Comparison of ENCODE assay signal across 10 cellular contexts in genomic region chr6:109892451-109893435, GRCh38.
DNase-seq lines count a peak whose midpoint lies in the region; ATAC-seq, FAIRE-seq and TF ChIP-seq lines count a peak whose summit lies in the region.
"Had no signal": no experiment of that assay in that cellular context is flagged by ENCODE, and none has a peak within 500 bp of the region (broad histone marks: within the 10 kb centered on the region; RNA-seq: fewer than 3 reads in every experiment).

No MANE protein-coding gene starts in this region.

- no peaks in the 10 kb centered on the region for H3K4me1 Mint-ChIP-seq in activated CD4-positive, alpha-beta T cell treated with anti-CD3 and anti-CD28 coated beads, Interleukin-2, amount 10 ng/mL, durations not matched to agents 24 days and 14 days

- no peak for TF ChIP-seq EP300 in gastroesophageal sphincter (IDR thresholded peaks at IDR 0.05)

- H3K4me1 ChIP-seq in lower lobe of right lung, result peaks cover 18% of the 10 kb centered on the region
- H3K4me1 ChIP-seq in gastroesophageal sphincter, result no peaks in the 10 kb centered on the region
- H3K4me1 ChIP-seq: SJCRH30 had no signal

- H3K9me3 Mint-ChIP-seq in activated CD4-positive, alpha-beta T cell treated with anti-CD3 and anti-CD28 coated beads, Interleukin-2, amount 10 ng/mL, durations not matched to agents 24 days and 14 days, result peaks cover 6% of the 10 kb centered on the region

- no peaks in the 10 kb centered on the region for H3K36me3 ChIP-seq in bronchial epithelial cell (ENCODE audit: control insufficient read depth, insufficient read depth, low read length)
- H3K36me3 ChIP-seq in lower lobe of right lung, result no peaks in the 10 kb centered on the region
- H3K36me3 ChIP-seq in gastroesophageal sphincter, result no peaks in the 10 kb centered on the region
- H3K36me3 ChIP-seq: SJCRH30 had no signal

- peaks cover 3% of the 10 kb centered on the region for H3K27me3 Mint-ChIP-seq in activated CD4-positive, alpha-beta T cell treated with anti-CD3 and anti-CD28 coated beads, Interleukin-2, amount 10 ng/mL, durations not matched to agents 24 days and 14 days
- H3K27me3 Mint-ChIP-seq: IgD-negative memory B cell had no signal

- H3K27me3 ChIP-seq in bronchial epithelial cell (ENCODE audit: control insufficient read depth, insufficient read depth, low read length), result peaks cover 2% of the 10 kb centered on the region
- no peaks in the 10 kb centered on the region for H3K27me3 ChIP-seq in lower lobe of right lung (ENCODE audit: low read depth)
- H3K27me3 ChIP-seq in gastroesophageal sphincter, result no peaks in the 10 kb centered on the region

- ATAC-seq in lower lobe of right lung, result peak; percentile 52 to 83
- no peak for ATAC-seq in gastroesophageal sphincter
- no peak for ATAC-seq in GM19324 (IDR thresholded peaks at IDR 0.05; ENCODE audit: low FRiP score, unreplicated experiment)

- intact Hi-C loops in lower lobe of right lung (cut with DNase I), result no loop called here
- intact Hi-C loops in activated CD4-positive, alpha-beta T cell treated with anti-CD3 and anti-CD28 coated beads, Interleukin-2, amount 10 ng/mL, durations not matched to agents 24 days and 14 days (cut with micrococcal nuclease), result no loop called here

- 62 to 69% methylated on average over 4 to 8 of the region's 11 CpGs for WGBS in gastroesophageal sphincter (ENCODE audit: low coverage in 1 of 2), 2 donors

- peak overlapping the region; percentile 20 for H3K27ac ChIP-seq in C4-2B
- peak overlapping the region; percentile 73 for H3K27ac ChIP-seq in lower lobe of right lung
- H3K27ac ChIP-seq in gastroesophageal sphincter, result no peak overlapping the region
- H3K27ac ChIP-seq: SJCRH30 had no signal

- no peak for FAIRE-seq in bronchial epithelial cell (lab: Jason Lieb, UNC)

- H3K4me3 ChIP-seq in bronchial epithelial cell (ENCODE audit: low read depth, low read length), result no peak overlapping the region
- no peak overlapping the region for H3K4me3 ChIP-seq in lower lobe of right lung
- no peak overlapping the region for H3K4me3 ChIP-seq in gastroesophageal sphincter
- H3K4me3 ChIP-seq: SJCRH30 had no signal

- H3K36me3 Mint-ChIP-seq in activated CD4-positive, alpha-beta T cell treated with anti-CD3 and anti-CD28 coated beads, Interleukin-2, amount 10 ng/mL, durations not matched to agents 24 days and 14 days (ENCODE audit: low read depth), result no peaks in the 10 kb centered on the region

- TF ChIP-seq POLR2A in gastroesophageal sphincter (IDR thresholded peaks at IDR 0.05), result no peak

- H3K27ac Mint-ChIP-seq in activated CD4-positive, alpha-beta T cell treated with anti-CD3 and anti-CD28 coated beads, Interleukin-2, amount 10 ng/mL, durations not matched to agents 24 days and 14 days, result no peak overlapping the region

- TF ChIP-seq CTCF in C4-2B (conservative IDR thresholded peaks at IDR 0.05) (peak; percentile 7; the same call in 1 of the 2 replicates), bronchial epithelial cell (IDR thresholded peaks at IDR 0.05; ENCODE audit: insufficient read depth, low read length, severe bottlenecking) (peak; percentile 17), lower lobe of right lung (IDR thresholded peaks at IDR 0.05) (no peak), gastroesophageal sphincter (IDR thresholded peaks at IDR 0.05) (no peak)

- no peaks in the 10 kb centered on the region for H3K9me3 ChIP-seq in lower lobe of right lung
- H3K9me3 ChIP-seq in gastroesophageal sphincter, result no peaks in the 10 kb centered on the region
- H3K9me3 ChIP-seq: SJCRH30 had no signal

- no peak overlapping the region for H3K4me3 Mint-ChIP-seq in activated CD4-positive, alpha-beta T cell treated with anti-CD3 and anti-CD28 coated beads, Interleukin-2, amount 10 ng/mL, durations not matched to agents 24 days and 14 days

- DNase-seq in NCI-H1417 (lab: John Stamatoyannopoulos, UW), result peak in 2 of 3 experiments; percentile 66 to 88
- peak; percentile 86 for DNase-seq in bronchial epithelial cell (ENCODE audit: low read depth)
- DNase-seq in lower lobe of right lung, result peak; percentile 52
- DNase-seq in activated CD4-positive, alpha-beta T cell treated with anti-CD3 and anti-CD28 coated beads, Interleukin-2, amount 10 ng/mL, durations not matched to agents 24 days and 14 days, result no peak
- no peak for DNase-seq in activated CD4-positive, alpha-beta T cell treated with anti-CD3 and anti-CD28 coated beads, Interleukin-2, amount 50 U/mL, for 4 hours
- DNase-seq: SJCRH30 had no signal

Comparison
In these comparisons a context has a peak if more than half of its experiments do, and no peak if none do; other contexts are left out.
1. H3K27ac ChIP-seq: peak in C4-2B (single experiment) and lower lobe of right lung (single experiment); none in gastroesophageal sphincter (0 of 4).
2. CTCF ChIP-seq: peak in C4-2B (single experiment) and bronchial epithelial cell (single experiment); none in lower lobe of right lung (single experiment) and gastroesophageal sphincter (0 of 4).
3. DNase-seq: peak in NCI-H1417 (2 of 3), bronchial epithelial cell (single experiment) and lower lobe of right lung (single experiment); none in activated CD4-positive, alpha-beta T cell treated with anti-CD3 and anti-CD28 coated beads, Interleukin-2, amount 10 ng/mL, durations not matched to agents 24 days and 14 days (single experiment) and activated CD4-positive, alpha-beta T cell treated with anti-CD3 and anti-CD28 coated beads, Interleukin-2, amount 50 U/mL, for 4 hours (0 of 2).
4. ATAC-seq: peak in lower lobe of right lung (2 of 2); none in gastroesophageal sphincter (single experiment) and GM19324 (single experiment).